In the genomic region with DNA sequence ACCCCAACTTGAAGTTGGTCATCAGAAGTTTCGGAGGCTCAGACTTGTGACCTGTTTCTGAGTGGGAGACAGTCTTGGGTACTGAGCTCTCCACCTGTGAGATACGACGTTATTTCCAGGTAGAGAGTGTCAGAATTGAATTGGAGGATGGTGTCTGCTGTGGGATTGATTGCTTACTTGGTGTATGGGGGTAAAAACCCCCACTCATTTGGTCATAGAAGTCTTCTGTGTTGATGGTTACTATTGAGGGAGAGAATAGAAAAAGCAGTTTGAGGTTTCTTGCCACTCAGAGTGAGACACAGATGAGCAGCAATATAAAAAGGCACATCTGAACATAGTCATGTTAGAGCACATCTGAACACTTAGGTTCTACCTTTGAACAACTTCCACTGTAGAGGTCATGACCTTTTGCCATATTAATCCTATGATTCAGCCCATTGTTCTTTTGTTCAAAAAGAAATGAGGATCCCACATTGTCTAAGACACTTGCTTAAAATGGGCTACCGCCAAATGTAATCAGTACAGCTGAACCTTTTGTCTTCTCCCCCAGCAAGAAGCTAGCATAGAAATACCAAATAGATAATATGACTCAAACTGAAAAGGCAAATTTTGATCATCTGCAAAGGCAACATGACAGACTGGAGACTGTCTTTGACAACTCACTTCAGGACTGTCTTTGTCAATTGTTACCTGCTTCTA, we compare ENCODE assay signal across 11 cellular contexts.
DNase-seq lines count a peak whose midpoint lies in the region; ATAC-seq, FAIRE-seq and TF ChIP-seq lines count a peak whose summit lies in the region.
"Had no signal": no experiment of that assay in that cellular context is flagged by ENCODE, and none has a peak within 500 bp of the region (broad histone marks: within the 10 kb centered on the region; RNA-seq: fewer than 3 reads in every experiment).

No MANE protein-coding gene starts in this region.

- intact Hi-C loops in activated CD8-positive, alpha-beta T cell treated with anti-CD3 and anti-CD28 coated beads for 36 hours (cut with micrococcal nuclease) = loop anchor here (1.0 to 2.0 kb wide), 4 partner anchors 27 to 73 kb away; a partner anchor contains a TSS
- intact Hi-C loops in Calu3 (cut with micrococcal nuclease; ENCODE audit: unreplicated experiment) = no loop called here

- H3K36me3 Mint-ChIP-seq in activated CD8-positive, alpha-beta T cell treated with anti-CD3 and anti-CD28 coated beads for 36 hours (ENCODE audit: low read depth) = no peaks in the 10 kb centered on the region
- H3K36me3 Mint-ChIP-seq in Calu3 (ENCODE audit: insufficient read depth, unreplicated experiment) = no peaks in the 10 kb centered on the region
- H3K36me3 Mint-ChIP-seq: IgD-negative memory B cell had no signal

- peak overlapping the region; percentile 63 for H3K4me3 Mint-ChIP-seq in activated CD8-positive, alpha-beta T cell treated with anti-CD3 and anti-CD28 coated beads for 36 hours
- no peak overlapping the region for H3K4me3 Mint-ChIP-seq in Calu3 (ENCODE audit: low read depth, unreplicated experiment)
- H3K4me3 Mint-ChIP-seq: IgD-negative memory B cell had no signal

- peak; percentile 92 for FAIRE-seq in GM12892 (lab: Jason Lieb, UNC)

- POLR2A ChIA-PET in activated CD8-positive, alpha-beta T cell treated with anti-CD3 and anti-CD28 coated beads for 36 hours (lab: Charles Lee) = interaction anchor here (0.6 to 1.5 kb wide), 9 partner anchors 10 to 188 kb away, joined by 3 to 8 read pairs (median 3); a partner anchor contains a TSS

- no peaks in the 10 kb centered on the region for H3K9me3 Mint-ChIP-seq in activated CD8-positive, alpha-beta T cell treated with anti-CD3 and anti-CD28 coated beads for 36 hours
- no peaks in the 10 kb centered on the region for H3K9me3 Mint-ChIP-seq in Calu3 (ENCODE audit: low read depth, unreplicated experiment)
- H3K9me3 Mint-ChIP-seq: IgD-negative memory B cell had no signal

- DNase-seq in GM12892 (ENCODE audit: insufficient read length) (no peak), Calu3 (no peak), NCI-H69 (lab: John Stamatoyannopoulos, UW) (no peak), T-helper 9 cell (no peak)
- DNase-seq in activated CD8-positive, alpha-beta T cell treated with anti-CD3 and anti-CD28 coated beads for 36 hours = peak; percentile 51
- DNase-seq: activated effector memory CD4-positive, alpha-beta T cell treated with anti-CD3 and anti-CD28 coated beads, Interleukin-2, amount 50 U/mL, for 16 hours had no signal

- no TSS peak for BruUV-seq in Calu3 (replicated peaks; lab: Mats Ljungman, UMichigan)

- peak overlapping the region; percentile 95 for H3K27ac Mint-ChIP-seq in activated CD8-positive, alpha-beta T cell treated with anti-CD3 and anti-CD28 coated beads for 36 hours
- H3K27ac Mint-ChIP-seq in Calu3 (ENCODE audit: unreplicated experiment) = no peak overlapping the region

- peaks cover 77% of the 10 kb centered on the region for H3K4me1 Mint-ChIP-seq in activated CD8-positive, alpha-beta T cell treated with anti-CD3 and anti-CD28 coated beads for 36 hours (ENCODE audit: low read depth)
- peaks cover 39% of the 10 kb centered on the region for H3K4me1 Mint-ChIP-seq in Calu3 (ENCODE audit: low read depth, unreplicated experiment)

- no peak for TF ChIP-seq CTCF in activated CD8-positive, alpha-beta T cell treated with anti-CD3 and anti-CD28 coated beads for 36 hours (IDR thresholded peaks at IDR 0.05)
- no peak for TF ChIP-seq CTCF in Calu3 (IDR thresholded peaks at IDR 0.05; ENCODE audit: unreplicated experiment)

- no peaks in the 10 kb centered on the region for H3K27me3 Mint-ChIP-seq in activated CD8-positive, alpha-beta T cell treated with anti-CD3 and anti-CD28 coated beads for 36 hours
- no peaks in the 10 kb centered on the region for H3K27me3 Mint-ChIP-seq in Calu3 (ENCODE audit: unreplicated experiment)

- peak; percentile 62 for ATAC-seq in GM19351 (IDR thresholded peaks at IDR 0.05; ENCODE audit: unreplicated experiment)
- peak; percentile 61 for ATAC-seq in HG03025 (IDR thresholded peaks at IDR 0.05; ENCODE audit: low FRiP score, unreplicated experiment)
- ATAC-seq in activated CD8-positive, alpha-beta T cell treated with anti-CD3 and anti-CD28 coated beads for 36 hours = peak; percentile 68
- no peak for ATAC-seq in SK-N-SH treated with all-trans-retinoic acid at 6 μM for 48 hours
- ATAC-seq: Panc1 had no signal

- CTCF ChIA-PET in activated CD8-positive, alpha-beta T cell treated with anti-CD3 and anti-CD28 coated beads for 36 hours (lab: Charles Lee) = interaction anchor here (1.0 kb wide), 1 partner anchor 43 kb away, joined by 4 read pairs; no protein-coding TSS in a partner anchor
- CTCF ChIA-PET in Calu3 (lab: Charles Lee) = no interaction called here

- TF ChIP-seq POLR2A in GM12892 (IDR thresholded peaks at IDR 0.05; ENCODE audit: low read depth, low read length) = peak; percentile 54; the same call in 1 of the 2 replicates

TF ChIP-seq in SK-N-SH treated with all-trans-retinoic acid at 6 μM for 48 hours, 23 proteins besides CTCF, POLR2A, EP300 and RAD21:
- no peak for TF ChIP-seq SNAI2 (CRISPR knock-in tag; IDR thresholded peaks at IDR 0.05)
- TF ChIP-seq OSR1 (CRISPR knock-in tag; IDR thresholded peaks at IDR 0.05) = no peak
- TF ChIP-seq ZFP3 (CRISPR knock-in tag; IDR thresholded peaks at IDR 0.05) = no peak
- TF ChIP-seq GLIS3 (CRISPR knock-in tag; IDR thresholded peaks at IDR 0.05) = no peak
- TF ChIP-seq, protein P1, sequence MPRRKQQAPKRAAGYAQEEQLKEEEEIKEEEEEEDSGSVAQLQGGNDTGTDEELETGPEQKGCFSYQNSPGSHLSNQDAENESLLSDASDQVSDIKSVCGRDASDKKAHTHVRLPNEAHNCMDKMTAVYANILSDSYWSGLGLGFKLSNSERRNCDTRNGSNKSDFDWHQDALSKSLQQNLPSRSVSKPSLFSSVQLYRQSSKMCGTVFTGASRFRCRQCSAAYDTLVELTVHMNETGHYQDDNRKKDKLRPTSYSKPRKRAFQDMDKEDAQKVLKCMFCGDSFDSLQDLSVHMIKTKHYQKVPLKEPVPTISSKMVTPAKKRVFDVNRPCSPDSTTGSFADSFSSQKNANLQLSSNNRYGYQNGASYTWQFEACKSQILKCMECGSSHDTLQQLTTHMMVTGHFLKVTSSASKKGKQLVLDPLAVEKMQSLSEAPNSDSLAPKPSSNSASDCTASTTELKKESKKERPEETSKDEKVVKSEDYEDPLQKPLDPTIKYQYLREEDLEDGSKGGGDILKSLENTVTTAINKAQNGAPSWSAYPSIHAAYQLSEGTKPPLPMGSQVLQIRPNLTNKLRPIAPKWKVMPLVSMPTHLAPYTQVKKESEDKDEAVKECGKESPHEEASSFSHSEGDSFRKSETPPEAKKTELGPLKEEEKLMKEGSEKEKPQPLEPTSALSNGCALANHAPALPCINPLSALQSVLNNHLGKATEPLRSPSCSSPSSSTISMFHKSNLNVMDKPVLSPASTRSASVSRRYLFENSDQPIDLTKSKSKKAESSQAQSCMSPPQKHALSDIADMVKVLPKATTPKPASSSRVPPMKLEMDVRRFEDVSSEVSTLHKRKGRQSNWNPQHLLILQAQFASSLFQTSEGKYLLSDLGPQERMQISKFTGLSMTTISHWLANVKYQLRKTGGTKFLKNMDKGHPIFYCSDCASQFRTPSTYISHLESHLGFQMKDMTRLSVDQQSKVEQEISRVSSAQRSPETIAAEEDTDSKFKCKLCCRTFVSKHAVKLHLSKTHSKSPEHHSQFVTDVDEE (CRISPR knock-in tag; IDR thresholded peaks at IDR 0.05) = no peak
- TF ChIP-seq, protein P2, sequence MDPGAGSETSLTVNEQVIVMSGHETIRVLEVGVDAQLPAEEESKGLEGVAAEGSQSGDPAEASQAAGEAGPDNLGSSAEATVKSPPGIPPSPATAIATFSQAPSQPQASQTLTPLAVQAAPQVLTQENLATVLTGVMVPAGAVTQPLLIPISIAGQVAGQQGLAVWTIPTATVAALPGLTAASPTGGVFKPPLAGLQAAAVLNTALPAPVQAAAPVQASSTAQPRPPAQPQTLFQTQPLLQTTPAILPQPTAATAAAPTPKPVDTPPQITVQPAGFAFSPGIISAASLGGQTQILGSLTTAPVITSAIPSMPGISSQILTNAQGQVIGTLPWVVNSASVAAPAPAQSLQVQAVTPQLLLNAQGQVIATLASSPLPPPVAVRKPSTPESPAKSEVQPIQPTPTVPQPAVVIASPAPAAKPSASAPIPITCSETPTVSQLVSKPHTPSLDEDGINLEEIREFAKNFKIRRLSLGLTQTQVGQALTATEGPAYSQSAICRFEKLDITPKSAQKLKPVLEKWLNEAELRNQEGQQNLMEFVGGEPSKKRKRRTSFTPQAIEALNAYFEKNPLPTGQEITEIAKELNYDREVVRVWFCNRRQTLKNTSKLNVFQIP (CRISPR knock-in tag; IDR thresholded peaks at IDR 0.05; ENCODE audit: borderline replicate concordance, low read depth) = no peak
- TF ChIP-seq ESRRG (CRISPR knock-in tag; IDR thresholded peaks at IDR 0.05) = no peak
- TF ChIP-seq TOX (CRISPR knock-in tag; IDR thresholded peaks at IDR 0.05; ENCODE audit: borderline replicate concordance) = no peak
- no peak for TF ChIP-seq BACH2 (CRISPR knock-in tag; IDR thresholded peaks at IDR 0.05; ENCODE audit: borderline replicate concordance)
